ENCODE assay signal across 8 cellular contexts in genomic region chr21:20998456-20998789, GRCh38. TPM values are rescaled to one million over a fixed set of nuclear protein-coding genes. Genes with fewer than 3 reads are reported as not detected.
DNase-seq lines count a peak whose midpoint lies in the region; ATAC-seq and TF ChIP-seq lines count a peak whose summit lies in the region.

No MANE protein-coding gene starts in this region.

- peaks cover 31% of the 10 kb centered on the region for H3K27me3 Mint-ChIP-seq in T-helper 1 cell treated with Interleukin-12 subunit alpha and Interleukin-12 subunit beta and Interleukin-4 antibody, amounts not matched to agents 30 μg/mL and 1 μg/mL, for 36 hours (ENCODE audit: low read depth)
- H3K27me3 Mint-ChIP-seq in activated CD8-positive, alpha-beta T cell treated with anti-CD3 and anti-CD28 coated beads for 36 hours: peaks cover 29% of the 10 kb centered on the region

- POLR2A ChIA-PET in activated CD8-positive, alpha-beta T cell treated with anti-CD3 and anti-CD28 coated beads for 36 hours (lab: Charles Lee): interaction anchor here (0.6 kb wide), 1 partner anchor 18 kb away, joined by 3 read pairs; no protein-coding TSS in a partner anchor

- intact Hi-C loops in activated CD8-positive, alpha-beta T cell treated with anti-CD3 and anti-CD28 coated beads for 36 hours (cut with micrococcal nuclease): no loop called here

- H3K9me3 ChIP-seq in iPS-18c (ENCODE audit: control insufficient read depth, insufficient read depth, low read length) (no peaks in the 10 kb centered on the region), subcutaneous abdominal adipose tissue (ENCODE audit: control insufficient read depth in 5 of 5, low read length in 5 of 5) (no peaks in the 10 kb centered on the region)

- no peaks in the 10 kb centered on the region for H3K9me3 Mint-ChIP-seq in T-helper 1 cell treated with Interleukin-12 subunit alpha and Interleukin-12 subunit beta and Interleukin-4 antibody, amounts not matched to agents 30 μg/mL and 1 μg/mL, for 36 hours
- no peaks in the 10 kb centered on the region for H3K9me3 Mint-ChIP-seq in activated CD8-positive, alpha-beta T cell treated with anti-CD3 and anti-CD28 coated beads for 36 hours

- H3K4me3 ChIP-seq in iPS-18c (ENCODE audit: insufficient read depth, low read depth, low read length) (peak overlapping the region; percentile 60), subcutaneous abdominal adipose tissue (ENCODE audit: low read depth in 1 of 5, low read length in 5 of 5) (peak overlapping the region; percentile 59 to 82 (median 72))

- no peak overlapping the region for H3K27ac ChIP-seq in subcutaneous abdominal adipose tissue (ENCODE audit: low read depth, low read length)

- H3K4me1 ChIP-seq in subcutaneous abdominal adipose tissue (ENCODE audit: control insufficient read depth in 5 of 5, insufficient read depth in 5 of 5, low read length in 5 of 5): peaks cover 0 to 23% (median 17%) of the 10 kb centered on the region in 5 donors

- no peaks in the 10 kb centered on the region for H3K36me3 Mint-ChIP-seq in T-helper 1 cell treated with Interleukin-12 subunit alpha and Interleukin-12 subunit beta and Interleukin-4 antibody, amounts not matched to agents 30 μg/mL and 1 μg/mL, for 36 hours (ENCODE audit: low read depth)
- H3K36me3 Mint-ChIP-seq in activated CD8-positive, alpha-beta T cell treated with anti-CD3 and anti-CD28 coated beads for 36 hours (ENCODE audit: low read depth): no peaks in the 10 kb centered on the region

- TF ChIP-seq CTCF in activated CD8-positive, alpha-beta T cell treated with anti-CD3 and anti-CD28 coated beads for 36 hours (IDR thresholded peaks at IDR 0.05): no peak

- peak overlapping the region; percentile 0 to 74 (median 21) for H3K9ac ChIP-seq in subcutaneous abdominal adipose tissue (ENCODE audit: low read length in 5 of 5)

- peak overlapping the region; percentile 67 for H3K4me3 Mint-ChIP-seq in T-helper 1 cell treated with Interleukin-12 subunit alpha and Interleukin-12 subunit beta and Interleukin-4 antibody, amounts not matched to agents 30 μg/mL and 1 μg/mL, for 36 hours
- H3K4me3 Mint-ChIP-seq in activated CD8-positive, alpha-beta T cell treated with anti-CD3 and anti-CD28 coated beads for 36 hours: peak overlapping the region; percentile 57

- H3K27me3 ChIP-seq in subcutaneous abdominal adipose tissue (ENCODE audit: control insufficient read depth in 5 of 5, insufficient read depth in 4 of 5, low read length in 5 of 5): peaks cover 0 to 11% (median 0%) of the 10 kb centered on the region in 5 donors

- no peak for DNase-seq in T-helper 1 cell
- DNase-seq in activated CD8-positive, alpha-beta T cell treated with anti-CD3 and anti-CD28 coated beads for 36 hours: no peak
- DNase-seq in COR-L47 (lab: John Stamatoyannopoulos, UW): no peak

- CTCF ChIA-PET in activated CD8-positive, alpha-beta T cell treated with anti-CD3 and anti-CD28 coated beads for 36 hours (lab: Charles Lee): interaction anchor here (0.9 kb wide), 1 partner anchor 19 kb away, joined by 3 read pairs; no protein-coding TSS in a partner anchor

- no peak overlapping the region for H3K27ac Mint-ChIP-seq in T-helper 1 cell treated with Interleukin-12 subunit alpha and Interleukin-12 subunit beta and Interleukin-4 antibody, amounts not matched to agents 30 μg/mL and 1 μg/mL, for 36 hours
- no peak overlapping the region for H3K27ac Mint-ChIP-seq in activated CD8-positive, alpha-beta T cell treated with anti-CD3 and anti-CD28 coated beads for 36 hours

- no peaks in the 10 kb centered on the region for H3K36me3 ChIP-seq in subcutaneous abdominal adipose tissue (ENCODE audit: control insufficient read depth in 5 of 5, insufficient read depth in 5 of 5, low read length in 5 of 5)

- ATAC-seq in activated CD8-positive, alpha-beta T cell treated with anti-CD3 and anti-CD28 coated beads for 36 hours: no peak
- ATAC-seq in GM19328 (IDR thresholded peaks at IDR 0.05; ENCODE audit: unreplicated experiment) (no peak), HG03097 (IDR thresholded peaks at IDR 0.05; ENCODE audit: low FRiP score, unreplicated experiment) (no peak)

- peaks cover 4% of the 10 kb centered on the region for H3K4me1 Mint-ChIP-seq in T-helper 1 cell treated with Interleukin-12 subunit alpha and Interleukin-12 subunit beta and Interleukin-4 antibody, amounts not matched to agents 30 μg/mL and 1 μg/mL, for 36 hours (ENCODE audit: low read depth)
- peaks cover 13% of the 10 kb centered on the region for H3K4me1 Mint-ChIP-seq in activated CD8-positive, alpha-beta T cell treated with anti-CD3 and anti-CD28 coated beads for 36 hours (ENCODE audit: low read depth)

RNA-seq across cellular contexts. Expression of gene NCAM2, which starts 0.2 kb away (rescaled TPM):
- total RNA-seq in activated CD8-positive, alpha-beta T cell treated with anti-CD3 and anti-CD28 coated beads for 36 hours: not detected
